9 cellular contexts compared by ENCODE assay signal in the genomic region with DNA sequence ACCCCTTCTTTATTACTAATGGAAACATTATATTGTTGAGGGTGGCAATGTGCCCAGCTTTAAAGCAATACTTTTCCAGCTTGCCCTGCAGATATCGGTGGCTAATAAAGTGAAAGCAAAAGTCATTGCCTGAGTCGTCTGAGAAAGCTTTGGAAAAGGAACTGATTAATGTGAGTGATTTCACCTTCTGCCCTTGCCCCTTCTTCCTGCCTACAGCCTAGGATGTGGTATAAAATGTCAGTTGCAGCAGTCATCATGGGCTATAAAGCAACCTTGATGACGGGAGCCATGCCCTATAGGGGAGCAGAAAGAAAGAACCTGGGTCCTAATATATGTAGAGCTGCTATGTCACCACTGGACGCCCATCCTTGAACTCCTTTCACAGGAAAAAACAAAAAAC.
DNase-seq lines count a peak whose midpoint lies in the region; ATAC-seq, FAIRE-seq and TF ChIP-seq lines count a peak whose summit lies in the region.
"Had no signal": no experiment of that assay in that cellular context is flagged by ENCODE, and none has a peak within 500 bp of the region (broad histone marks: within the 10 kb centered on the region; RNA-seq: fewer than 3 reads in every experiment).

No MANE protein-coding gene starts in this region.

- H3K27ac Mint-ChIP-seq in activated CD4-positive, alpha-beta T cell treated with anti-CD3 and anti-CD28 coated beads for 36 hours = no peak overlapping the region
- H3K27ac Mint-ChIP-seq in stimulated activated effector memory CD8-positive, alpha-beta T cell treated with anti-CD3 and anti-CD28 coated beads, Interleukin-12 subunit alpha, Interleukin-12 subunit beta, amount 100 ng/mL, for 72 hours = peak overlapping the region; percentile 26

- peaks cover 16% of the 10 kb centered on the region for H3K4me1 Mint-ChIP-seq in activated CD4-positive, alpha-beta T cell treated with anti-CD3 and anti-CD28 coated beads for 36 hours
- peaks cover 18% of the 10 kb centered on the region for H3K4me1 Mint-ChIP-seq in stimulated activated effector memory CD8-positive, alpha-beta T cell treated with anti-CD3 and anti-CD28 coated beads, Interleukin-12 subunit alpha, Interleukin-12 subunit beta, amount 100 ng/mL, for 72 hours

- H3K79me2 ChIP-seq in endothelial cell of umbilical vein (ENCODE audit: control insufficient read depth, insufficient read depth, low read length) = no peaks in the 10 kb centered on the region

- H3K27ac ChIP-seq in endothelial cell of umbilical vein (ENCODE audit: insufficient read depth, low read depth, low read length) (peak overlapping the region; percentile 1), WERI-Rb-1 (no peak overlapping the region)
- H3K27ac ChIP-seq: ovary had no signal

- DNase-seq in activated CD4-positive, alpha-beta T cell treated with anti-CD3 and anti-CD28 coated beads for 36 hours = peak; percentile 22
- no peak for DNase-seq in activated CD4-positive, alpha-beta T cell treated with anti-CD3 and anti-CD28 coated beads, Interleukin-2, amount 50 U/mL, for 1 hour
- DNase-seq in NOMO-1 treated with DMSO at 0.1 percent for 48 hours (lab: John Stamatoyannopoulos, UW; ENCODE audit: unreplicated experiment) (peak; percentile 53), endothelial cell of umbilical vein (ENCODE audit: low read depth, low spot score) (peak; percentile 73), WERI-Rb-1 (no peak), middle frontal gyrus (ENCODE audit: extremely low spot score, low spot score) (no peak)
- DNase-seq in stimulated activated effector memory CD8-positive, alpha-beta T cell treated with anti-CD3 and anti-CD28 coated beads, Interleukin-12 subunit alpha, Interleukin-12 subunit beta, amount 100 ng/mL, for 72 hours (ENCODE audit: low spot score in 2 of 2) = no peak
- no peak for DNase-seq in effector CD4-positive, alpha-beta T cell
- DNase-seq: ovary had no signal

- H3K27me3 ChIP-seq in endothelial cell of umbilical vein (ENCODE audit: control insufficient read depth in 2 of 2, insufficient read depth in 2 of 2, low read length in 2 of 2) = no peaks in the 10 kb centered on the region
- H3K27me3 ChIP-seq in WERI-Rb-1 (ENCODE audit: insufficient read depth, low read depth, severe bottlenecking) = peaks cover 10% of the 10 kb centered on the region
- H3K27me3 ChIP-seq: ovary had no signal

- TF ChIP-seq POLR2A in endothelial cell of umbilical vein (IDR thresholded peaks at IDR 0.05; ENCODE audit: low read depth, low read length) = no peak

- peaks cover 8% of the 10 kb centered on the region for H3K9me3 Mint-ChIP-seq in activated CD4-positive, alpha-beta T cell treated with anti-CD3 and anti-CD28 coated beads for 36 hours (ENCODE audit: low read depth)
- H3K9me3 Mint-ChIP-seq in stimulated activated effector memory CD8-positive, alpha-beta T cell treated with anti-CD3 and anti-CD28 coated beads, Interleukin-12 subunit alpha, Interleukin-12 subunit beta, amount 100 ng/mL, for 72 hours = peaks cover 5% of the 10 kb centered on the region

- no peak overlapping the region for H3K9ac ChIP-seq in endothelial cell of umbilical vein (replicated peaks; ENCODE audit: extremely low read depth, insufficient read depth, low read length)

- peak overlapping the region in 2 of 3 experiments; percentile 13 to 48 for H3K4me3 ChIP-seq in endothelial cell of umbilical vein (replicated peaks in 1 of 3; ENCODE audit: insufficient read depth in 1 of 3, low read depth in 1 of 3, low read length in 3 of 3)
- no peak overlapping the region for H3K4me3 ChIP-seq in WERI-Rb-1 (ENCODE audit: low read depth, low read length)
- H3K4me3 ChIP-seq: ovary had no signal

- H3K36me3 Mint-ChIP-seq in activated CD4-positive, alpha-beta T cell treated with anti-CD3 and anti-CD28 coated beads for 36 hours (ENCODE audit: low read depth) = peaks cover 4% of the 10 kb centered on the region
- no peaks in the 10 kb centered on the region for H3K36me3 Mint-ChIP-seq in stimulated activated effector memory CD8-positive, alpha-beta T cell treated with anti-CD3 and anti-CD28 coated beads, Interleukin-12 subunit alpha, Interleukin-12 subunit beta, amount 100 ng/mL, for 72 hours

- intact Hi-C loops in activated CD4-positive, alpha-beta T cell treated with anti-CD3 and anti-CD28 coated beads for 36 hours (cut with DNase I, micrococcal nuclease) = no loop called here
- intact Hi-C loops in endothelial cell of umbilical vein (cut with micrococcal nuclease) = no loop called here

- dilution Hi-C loops in endothelial cell of umbilical vein (cut with MboI; ENCODE audit: extremely low pct_ligation_motif_present, low sequenced_read_pairs) = no loop called here

- CTCF ChIA-PET in activated CD4-positive, alpha-beta T cell treated with anti-CD3 and anti-CD28 coated beads for 36 hours (lab: Charles Lee) = no interaction called here
- CTCF ChIA-PET in endothelial cell of umbilical vein (lab: Charles Lee) = interaction anchor here (1.1 to 1.2 kb wide), 2 partner anchors 94 to 301 kb away, joined by 3 to 4 read pairs; no protein-coding TSS in a partner anchor

- TF ChIP-seq CTCF in endothelial cell of umbilical vein (IDR thresholded peaks at IDR 0.05; ENCODE audit: extremely low read depth in 1 of 2, insufficient read depth in 1 of 2, low read depth in 1 of 2, low read length in 2 of 2) (no peak), WERI-Rb-1 (IDR thresholded peaks at IDR 0.05; ENCODE audit: low read depth, low read length) (no peak)

- H3K9me3 ChIP-seq in endothelial cell of umbilical vein (replicated peaks; ENCODE audit: control insufficient read depth, insufficient read depth, low read length) (no peaks in the 10 kb centered on the region), WERI-Rb-1 (ENCODE audit: severe bottlenecking) (no peaks in the 10 kb centered on the region)
- H3K9me3 ChIP-seq: ovary had no signal

- BruUV-seq in endothelial cell of umbilical vein (replicated peaks; lab: Mats Ljungman, UMichigan) = no TSS peak

- peak; percentile 93 for FAIRE-seq in endothelial cell of umbilical vein (lab: Jason Lieb, UNC)

- H3K27me3 Mint-ChIP-seq in activated CD4-positive, alpha-beta T cell treated with anti-CD3 and anti-CD28 coated beads for 36 hours = no peaks in the 10 kb centered on the region

- peak overlapping the region; percentile 10 for H3K4me3 Mint-ChIP-seq in activated CD4-positive, alpha-beta T cell treated with anti-CD3 and anti-CD28 coated beads for 36 hours
- H3K4me3 Mint-ChIP-seq in stimulated activated effector memory CD8-positive, alpha-beta T cell treated with anti-CD3 and anti-CD28 coated beads, Interleukin-12 subunit alpha, Interleukin-12 subunit beta, amount 100 ng/mL, for 72 hours = peak overlapping the region; percentile 11

- POLR2A ChIA-PET in activated CD4-positive, alpha-beta T cell treated with anti-CD3 and anti-CD28 coated beads for 36 hours (lab: Charles Lee) = no interaction called here
- POLR2A ChIA-PET in endothelial cell of umbilical vein (lab: Charles Lee) = no interaction called here

- peak overlapping the region; percentile 52 for H3K4me2 ChIP-seq in endothelial cell of umbilical vein (ENCODE audit: insufficient read depth, low read length)

- peak; percentile 92 for ATAC-seq in activated CD4-positive, alpha-beta T cell treated with anti-CD3 and anti-CD28 coated beads for 36 hours
- ATAC-seq in stimulated activated effector memory CD8-positive, alpha-beta T cell treated with anti-CD3 and anti-CD28 coated beads, Interleukin-12 subunit alpha, Interleukin-12 subunit beta, amount 100 ng/mL, for 72 hours = peak; percentile 79

- H3K36me3 ChIP-seq in endothelial cell of umbilical vein (ENCODE audit: control insufficient read depth in 2 of 2, extremely low read depth in 1 of 2, insufficient read depth in 2 of 2, low read length in 2 of 2) = no peaks in the 10 kb centered on the region
- no peaks in the 10 kb centered on the region for H3K36me3 ChIP-seq in WERI-Rb-1
- H3K36me3 ChIP-seq: ovary had no signal

- H3K9me1 ChIP-seq in endothelial cell of umbilical vein (replicated peaks; ENCODE audit: control insufficient read depth, extremely low read depth, insufficient read depth, low read length) = no peaks in the 10 kb centered on the region

- H3K4me1 ChIP-seq in endothelial cell of umbilical vein (ENCODE audit: control insufficient read depth, extremely low read depth, insufficient read depth, low read length) = no peaks in the 10 kb centered on the region

- no peaks in the 10 kb centered on the region for H4K20me1 ChIP-seq in endothelial cell of umbilical vein (replicated peaks; ENCODE audit: control insufficient read depth, extremely low read depth, insufficient read depth, low read length)

- peak overlapping the region; percentile 57 for H2AFZ ChIP-seq in endothelial cell of umbilical vein (ENCODE audit: low read depth, low read length)

TF ChIP-seq in endothelial cell of umbilical vein, 7 proteins besides CTCF, POLR2A, EP300 and RAD21:
- TF ChIP-seq EZH2 (IDR thresholded peaks at IDR 0.05; ENCODE audit: borderline replicate concordance, low read depth, low read length, severe bottlenecking) (no peak), FOS (IDR thresholded peaks at IDR 0.05; ENCODE audit: borderline replicate concordance, insufficient read depth, low read length) (no peak), GATA2 (IDR thresholded peaks at IDR 0.05; ENCODE audit: insufficient read depth, insufficient read length, low read depth, low read length) (no peak), JUN (IDR thresholded peaks at IDR 0.05; ENCODE audit: borderline replicate concordance, insufficient read depth, insufficient read length, low read depth) (no peak), MYC (IDR thresholded peaks at IDR 0.05; ENCODE audit: low read depth, low read length) (no peak), POLR2AphosphoS5 (IDR thresholded peaks at IDR 0.05; ENCODE audit: insufficient read depth, low read depth, low read length) (no peak)
- TF ChIP-seq, protein P1, sequence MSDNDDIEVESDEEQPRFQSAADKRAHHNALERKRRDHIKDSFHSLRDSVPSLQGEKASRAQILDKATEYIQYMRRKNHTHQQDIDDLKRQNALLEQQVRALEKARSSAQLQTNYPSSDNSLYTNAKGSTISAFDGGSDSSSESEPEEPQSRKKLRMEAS (IDR thresholded peaks at IDR 0.05; ENCODE audit: insufficient read depth, insufficient read length) = no peak

Comparison
In these comparisons a context has a peak if more than half of its experiments do, and no peak if none do; other contexts are left out.
1. DNase-seq: peak in activated CD4-positive, alpha-beta T cell treated with anti-CD3 and anti-CD28 coated beads for 36 hours (single experiment), NOMO-1 treated with DMSO at 0.1 percent for 48 hours (single experiment) and endothelial cell of umbilical vein (single experiment); none in activated CD4-positive, alpha-beta T cell treated with anti-CD3 and anti-CD28 coated beads, Interleukin-2, amount 50 U/mL, for 1 hour (single experiment), stimulated activated effector memory CD8-positive, alpha-beta T cell treated with anti-CD3 and anti-CD28 coated beads, Interleukin-12 subunit alpha, Interleukin-12 subunit beta, amount 100 ng/mL, for 72 hours (0 of 2), WERI-Rb-1 (single experiment), effector CD4-positive, alpha-beta T cell (single experiment) and middle frontal gyrus (single experiment).